In the genomic region with DNA sequence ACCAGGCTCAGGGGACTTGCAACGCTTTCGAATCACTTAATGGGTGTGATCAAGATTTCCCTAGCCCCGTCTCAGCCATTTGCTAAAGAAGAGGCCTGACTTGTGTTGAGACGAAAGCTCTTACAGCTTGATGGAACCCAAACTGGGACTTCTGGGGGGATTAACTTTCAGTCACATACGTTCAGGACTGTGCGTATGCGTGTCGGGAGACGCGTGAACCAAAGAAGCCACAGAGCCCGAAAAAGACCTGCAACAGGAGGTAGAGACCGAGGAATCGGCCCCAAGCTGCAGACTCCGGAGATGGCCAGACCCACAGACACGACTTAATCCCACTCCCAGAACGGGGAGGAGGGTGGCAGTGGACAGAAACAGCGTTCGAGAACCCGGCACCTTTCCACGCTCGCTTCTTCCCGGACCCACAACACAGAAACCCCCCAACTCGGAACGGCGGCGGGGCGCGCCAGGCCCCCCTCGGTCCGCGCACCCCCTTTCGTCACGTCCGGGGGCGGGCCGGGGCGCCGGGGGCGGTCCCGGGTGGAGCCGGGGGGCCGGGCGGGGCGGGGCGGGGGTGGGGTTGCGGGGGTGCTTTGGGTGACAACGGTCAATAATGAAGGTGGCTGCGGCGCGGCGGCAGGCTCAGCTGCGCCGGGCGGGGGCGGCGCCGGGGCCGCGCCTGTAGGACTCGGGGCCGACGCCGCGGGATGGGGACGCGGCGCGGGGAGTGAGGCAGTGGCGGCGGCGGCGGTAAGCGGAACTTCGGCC, we compare ENCODE assay signal across 8 cellular contexts. TPM values are rescaled to one million over a fixed set of nuclear protein-coding genes. Genes with fewer than 3 reads are reported as not detected.
DNase-seq lines count a peak whose midpoint lies in the region; ATAC-seq and TF ChIP-seq lines count a peak whose summit lies in the region.

A gene (plus strand): TSS at position 604 of the 762 bp plus-strand sequence. CDS start 256 bp downstream, outside the sequence.

- H3K4me1 ChIP-seq in HUES48 (ENCODE audit: control insufficient read depth, insufficient read depth, low read length) (peaks cover 12% of the 10 kb centered on the region; the same call in 1 of the 2 replicates), Panc1 (ENCODE audit: control insufficient read depth, insufficient read depth, low read length) (peaks cover 9% of the 10 kb centered on the region), esophagus (ENCODE audit: control insufficient read depth in 2 of 2, insufficient read depth in 2 of 2, low read length in 1 of 2) (no peaks in the 10 kb centered on the region), muscle layer of colon (ENCODE audit: insufficient read depth, low read length) (peaks cover 17% of the 10 kb centered on the region)

- in situ Hi-C loops in Panc1 (cut with HindIII; ENCODE audit: low pct_unique_long_range_greater_than_20kb, low sequenced_read_pairs): no loop called here

- POLR2A ChIA-PET in Panc1 (lab: Charles Lee): no interaction called here

- peak within 1 kb of the TSS; percentile 96 for H3K4me3 Mint-ChIP-seq in activated T-cell treated with anti-CD3 and anti-CD28 coated beads, Interleukin-2, amount 50 U/mL, for 4 hours

- DNase-seq in DMS 273 treated with DMSO at 0.1 percent for 48 hours (lab: John Stamatoyannopoulos, UW): peak; percentile 53
- peak; percentile 38 for DNase-seq in Panc1 (ENCODE audit: low read depth, low spot score)
- DNase-seq in activated T-cell treated with anti-CD3 and anti-CD28 coated beads, Interleukin-2, amount 50 U/mL, for 4 hours: peak; percentile 75
- peak; percentile 63 to 69 for DNase-seq in stimulated activated CD8-positive, alpha-beta memory T cell treated with anti-CD3 and anti-CD28 coated beads, Interleukin-7, amount 100 ng/mL, for 1 hour (ENCODE audit: low read depth in 2 of 2)

- H3K27ac ChIP-seq in HUES48 (ENCODE audit: low read depth, low read length) (peak within 1 kb of the TSS; percentile 57), Panc1 (ENCODE audit: low read length) (peak within 1 kb of the TSS; percentile 97), esophagus (ENCODE audit: low read depth in 2 of 2, low read length in 1 of 2) (peak within 1 kb of the TSS; percentile 97 to 100), muscle layer of colon (ENCODE audit: low read depth, low read length) (peak within 1 kb of the TSS; percentile 87)

- H3K27me3 ChIP-seq in HUES48 (ENCODE audit: control insufficient read depth, insufficient read depth, low read length) (peaks cover 20% of the 10 kb centered on the region), Panc1 (ENCODE audit: control insufficient read depth, insufficient read depth, low read length) (peaks cover 3% of the 10 kb centered on the region; the same call in 1 of the 2 replicates), esophagus (ENCODE audit: control insufficient read depth in 1 of 2, insufficient read depth in 2 of 2, low read length in 2 of 2) (no peaks in the 10 kb centered on the region), muscle layer of colon (ENCODE audit: control insufficient read depth in 1 of 2, insufficient read depth in 2 of 2, low read length in 2 of 2) (no peaks in the 10 kb centered on the region)

- H3K4me1 Mint-ChIP-seq in activated T-cell treated with anti-CD3 and anti-CD28 coated beads, Interleukin-2, amount 50 U/mL, for 4 hours (ENCODE audit: low read depth): peaks cover 31% of the 10 kb centered on the region

- 0 to 1% methylated on average over 48 to 74 of the region's 74 CpGs for WGBS in esophagus, 2 donors

- H3K9ac ChIP-seq in HUES48 (ENCODE audit: low read depth, low read length) (peak within 1 kb of the TSS; percentile 65), muscle layer of colon (ENCODE audit: low read length) (peak within 1 kb of the TSS; percentile 96)

- no peaks in the 10 kb centered on the region for H3K9me3 ChIP-seq in HUES48 (ENCODE audit: control insufficient read depth, insufficient read depth, low read length)
- H3K9me3 ChIP-seq in Panc1 (ENCODE audit: control insufficient read depth, insufficient read depth, low read depth, low read length): no peaks in the 10 kb centered on the region
- no peaks in the 10 kb centered on the region for H3K9me3 ChIP-seq in esophagus (ENCODE audit: control insufficient read depth in 2 of 2, insufficient read depth in 1 of 2, low read depth in 1 of 2, low read length in 1 of 2)
- H3K9me3 ChIP-seq in muscle layer of colon (ENCODE audit: low read length): no peaks in the 10 kb centered on the region

- H3K4me3 ChIP-seq in HUES48 (ENCODE audit: low read depth, low read length) (peak within 1 kb of the TSS; percentile 89), Panc1 (ENCODE audit: low read depth in 2 of 2, low read length in 2 of 2) (peak within 1 kb of the TSS; percentile 87 to 90), esophagus (ENCODE audit: low read depth in 1 of 2, low read length in 2 of 2) (peak within 1 kb of the TSS; percentile 91 to 97), muscle layer of colon (ENCODE audit: low read depth in 1 of 2, low read length in 2 of 2) (peak within 1 kb of the TSS; percentile 70 to 93)

- no peaks in the 10 kb centered on the region for H3K27me3 Mint-ChIP-seq in activated T-cell treated with anti-CD3 and anti-CD28 coated beads, Interleukin-2, amount 50 U/mL, for 4 hours (ENCODE audit: low read depth)

- intact Hi-C loops in Panc1 (cut with micrococcal nuclease; ENCODE audit: unreplicated experiment): no loop called here

- BruUV-seq in Panc1 (replicated peaks; lab: Mats Ljungman, UMichigan): TSS peak; percentile 94

- no peak for TF ChIP-seq CTCF in Panc1 (IDR thresholded peaks at IDR 0.05)

- H3K36me3 ChIP-seq in HUES48 (ENCODE audit: control insufficient read depth, insufficient read depth, low read length) (no peaks in the 10 kb centered on the region), Panc1 (ENCODE audit: control insufficient read depth, insufficient read depth, low read length) (no peaks in the 10 kb centered on the region; the same call in 1 of the 2 replicates), esophagus (ENCODE audit: control insufficient read depth in 2 of 2, insufficient read depth in 2 of 2, low read length in 1 of 2) (no peaks in the 10 kb centered on the region), muscle layer of colon (ENCODE audit: insufficient read depth, low read length) (no peaks in the 10 kb centered on the region)

- H3K9me3 Mint-ChIP-seq in activated T-cell treated with anti-CD3 and anti-CD28 coated beads, Interleukin-2, amount 50 U/mL, for 4 hours: no peaks in the 10 kb centered on the region

- no peaks in the 10 kb centered on the region for H3K36me3 Mint-ChIP-seq in activated T-cell treated with anti-CD3 and anti-CD28 coated beads, Interleukin-2, amount 50 U/mL, for 4 hours (ENCODE audit: insufficient read depth)

- peak; percentile 68 for ATAC-seq in GM21390 (IDR thresholded peaks at IDR 0.05; ENCODE audit: unreplicated experiment)
- ATAC-seq in Panc1: peak; percentile 92
- ATAC-seq in activated T-cell treated with anti-CD3 and anti-CD28 coated beads, Interleukin-2, amount 50 U/mL, for 4 hours: peak; percentile 66 to 78

- CTCF ChIA-PET in Panc1 (lab: Charles Lee): interaction anchor here (1.0 kb wide), 1 partner anchor 43 kb away, joined by 5 read pairs; no protein-coding TSS in a partner anchor

RNA-seq across cellular contexts. Expression of the gene that starts here (rescaled TPM):
- 108 TPM for total RNA-seq in Panc1 (2021; ENCODE audit: unreplicated experiment)
- polyA plus RNA-seq in Panc1 (2012; ENCODE audit: insufficient read length): 29.4 TPM
- 10 to 100 TPM; 43.5 to 57.1 (median 50.0) TPM for total RNA-seq in activated T-cell treated with anti-CD3 and anti-CD28 coated beads, Interleukin-2, amount 50 U/mL, for 4 hours
- 10 to 100 TPM; 25.7 to 32.9 TPM for polyA plus RNA-seq in esophagus

Comparison
In these comparisons a context has a peak if more than half of its experiments do, and no peak if none do; other contexts are left out.
1. Peak in every context shown above with its lines: DNase-seq, ATAC-seq, H3K4me3 ChIP-seq and H3K27ac ChIP-seq.